18 cellular contexts compared by ENCODE assay signal in the genomic region with DNA sequence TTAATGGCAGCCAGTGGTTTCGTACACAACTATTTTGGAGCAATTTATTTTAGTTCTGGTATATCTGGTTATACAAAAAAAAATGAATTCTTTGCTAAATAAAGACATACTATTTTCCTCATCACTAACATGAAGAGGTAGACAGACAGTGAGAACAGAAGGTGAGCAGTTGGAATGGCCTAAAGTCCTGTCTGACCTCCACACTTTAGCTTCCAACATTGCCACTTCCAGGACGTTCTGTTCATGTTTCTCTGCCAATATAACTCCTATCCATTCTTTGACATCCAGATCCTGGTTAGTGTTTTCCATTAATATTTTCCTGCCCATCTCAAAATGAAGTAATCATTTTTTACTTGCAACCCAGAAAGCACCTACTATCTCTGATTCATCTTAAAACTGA.
DNase-seq lines count a peak whose midpoint lies in the region; ATAC-seq and TF ChIP-seq lines count a peak whose summit lies in the region.
"Had no signal": no experiment of that assay in that cellular context is flagged by ENCODE, and none has a peak within 500 bp of the region (broad histone marks: within the 10 kb centered on the region; RNA-seq: fewer than 3 reads in every experiment).

No MANE protein-coding gene starts in this region.

- H4K8ac ChIP-seq in IMR-90 (ENCODE audit: low read depth in 2 of 2, low read length in 2 of 2): no peak overlapping the region

- no peak for ATAC-seq in left cardiac atrium
- no peak for ATAC-seq in IMR-90 (ENCODE audit: low read depth)
- no peak for ATAC-seq in HG03175 (IDR thresholded peaks at IDR 0.05; ENCODE audit: unreplicated experiment)
- no peak for ATAC-seq in HG03469 (IDR thresholded peaks at IDR 0.05; ENCODE audit: unreplicated experiment)
- ATAC-seq: GM12878 had no signal

- DNase-seq in left ventricle myocardium inferior: no peak
- DNase-seq in left cardiac atrium: no peak
- DNase-seq in IMR-90: no peak
- peak; percentile 66 for DNase-seq in cerebellar cortex (ENCODE audit: low spot score)
- DNase-seq: Calu3; CD4-positive, alpha-beta T cell; COR-L47; DMS53; DMS79 treated with DMSO at 0.1 percent for 48 hours; GM23248; H7; HCEC 1CT had no signal

- H3K79me1 ChIP-seq in IMR-90 (ENCODE audit: low read depth in 1 of 2, low read length in 2 of 2): no peaks in the 10 kb centered on the region

- H4K91ac ChIP-seq in IMR-90 (ENCODE audit: insufficient read depth, low read depth, low read length): peak overlapping the region; percentile 11; the same call in 1 of the 2 replicates

- no peak overlapping the region for H3K4me3 ChIP-seq in left ventricle myocardium inferior
- no peak overlapping the region for H3K4me3 ChIP-seq in IMR-90 (ENCODE audit: insufficient read depth, low read depth, low read length)
- H3K4me3 ChIP-seq: BLaER1, GM12878, GM23248 had no signal

- no peak overlapping the region; the same call in 1 of the 2 replicates for H3K4ac ChIP-seq in IMR-90 (ENCODE audit: low read depth, low read length)

- H3K27me3 ChIP-seq in left ventricle myocardium inferior (ENCODE audit: low read depth): no peaks in the 10 kb centered on the region
- H3K27me3 ChIP-seq in IMR-90 (ENCODE audit: control insufficient read depth, insufficient read depth, low read length): no peaks in the 10 kb centered on the region
- H3K27me3 ChIP-seq: BLaER1 had no signal

- H3K4me2 ChIP-seq in IMR-90 (ENCODE audit: low read depth, low read length): no peak overlapping the region
- H3K4me2 ChIP-seq: BLaER1 had no signal

- H3K27ac ChIP-seq in left ventricle myocardium inferior (replicated peaks) (peak overlapping the region; percentile 22), IMR-90 (ENCODE audit: insufficient read depth, low read length) (no peak overlapping the region)
- H3K27ac ChIP-seq: 22Rv1, BLaER1, C4-2B, GM23248 had no signal

- TF ChIP-seq POLR2A in IMR-90 (IDR thresholded peaks at IDR 0.05; ENCODE audit: low read depth, low read length): no peak

- H2BK20ac ChIP-seq in IMR-90 (ENCODE audit: low read depth, low read length): 0 out of 2 replicates have a peak overlapping the region, but pooled peaks have one; percentile 8

- H3K23ac ChIP-seq in IMR-90 (ENCODE audit: low read depth, low read length): no peak overlapping the region

- no peak overlapping the region for H2BK5ac ChIP-seq in IMR-90 (ENCODE audit: low read depth, low read length, poor library complexity, severe bottlenecking)

- H2BK120ac ChIP-seq in IMR-90 (ENCODE audit: low read depth, low read length): no peak overlapping the region

- in situ Hi-C loops in IMR-90 (cut with MboI; ENCODE audit: low sequenced_read_pairs): loop anchor here (10.0 kb wide), 1 partner anchor 656 kb away; no protein-coding TSS in a partner anchor

- H3K36me3 ChIP-seq in left ventricle myocardium inferior (no peaks in the 10 kb centered on the region), IMR-90 (ENCODE audit: control insufficient read depth, insufficient read depth, low read length) (no peaks in the 10 kb centered on the region)
- H3K36me3 ChIP-seq: BLaER1 had no signal

- no peak overlapping the region for H3K14ac ChIP-seq in IMR-90 (replicated peaks; ENCODE audit: low read depth, low read length)

- H2BK15ac ChIP-seq in IMR-90 (ENCODE audit: low read depth, low read length): 0 out of 3 replicates have a peak overlapping the region, but pooled peaks have one; percentile 27

- BruUV-seq in IMR-90 (replicated peaks; lab: Mats Ljungman, UMichigan): no TSS peak

- peaks cover 37% of the 10 kb centered on the region for H3K4me1 ChIP-seq in left ventricle myocardium inferior
- peaks cover 2% of the 10 kb centered on the region; the same call in 1 of the 2 replicates for H3K4me1 ChIP-seq in IMR-90 (ENCODE audit: control insufficient read depth, insufficient read depth, low read length)

- no peaks in the 10 kb centered on the region for H4K20me1 ChIP-seq in IMR-90 (ENCODE audit: insufficient read depth, low read length)
- H4K20me1 ChIP-seq: BLaER1 had no signal

- dilution Hi-C loops in IMR-90 (cut with HindIII; ENCODE audit: low sequenced_read_pairs, unreplicated experiment): no loop called here

- H2AK9ac ChIP-seq in IMR-90 (replicated peaks; ENCODE audit: low read depth, low read length, poor library complexity): no peak overlapping the region

- intact Hi-C loops in left ventricle myocardium inferior (cut with micrococcal nuclease): loop anchor here (10.0 kb wide), 2 partner anchors 196 to 386 kb away; no protein-coding TSS in a partner anchor
- intact Hi-C loops in left cardiac atrium (cut with DNase I): loop anchor here (10.0 kb wide), 2 partner anchors 86 to 396 kb away; a partner anchor contains a TSS
- intact Hi-C loops in IMR-90 (cut with micrococcal nuclease): loop anchor here (10.0 kb wide), 1 partner anchor 216 kb away; no protein-coding TSS in a partner anchor

- no peak overlapping the region for H3K56ac ChIP-seq in IMR-90 (ENCODE audit: extremely low read depth, insufficient read depth, low read length)

- POLR2A ChIA-PET in IMR-90 (lab: Charles Lee; ENCODE audit: unreplicated experiment): interaction anchor here (0.6 kb wide), 1 partner anchor 109 kb away, joined by 3 read pairs; no protein-coding TSS in a partner anchor

- TF ChIP-seq CTCF in left ventricle myocardium inferior (IDR thresholded peaks at IDR 0.05; ENCODE audit: borderline replicate concordance) (no peak), IMR-90 (conservative IDR thresholded peaks at IDR 0.05; ENCODE audit: low read depth, low read length) (no peak)

- no peaks in the 10 kb centered on the region for H3K9me3 ChIP-seq in left ventricle myocardium inferior (replicated peaks)
- no peaks in the 10 kb centered on the region for H3K9me3 ChIP-seq in IMR-90 (ENCODE audit: control insufficient read depth, insufficient read depth, low read length)
- H3K9me3 ChIP-seq: BLaER1 had no signal

- no peak overlapping the region for H3K9ac ChIP-seq in IMR-90 (ENCODE audit: low read depth, low read length)
- H3K9ac ChIP-seq: BLaER1, GM23248 had no signal

- CTCF ChIA-PET in IMR-90 (lab: Yijun Ruan, JAX): interaction anchor here (1.5 to 3.1 kb wide), 2 partner anchors 9 to 10 kb away, joined by 5 to 27 read pairs; no protein-coding TSS in a partner anchor

- 86% methylated on average over 1 of the region's 2 CpGs; no CpG with 5 or more reads in 1 of the 2 experiments for WGBS in IMR-90 (ENCODE audit: extremely low coverage in 2 of 2, insufficient read length in 1 of 2), 2 experiments

- H2AK5ac ChIP-seq in IMR-90 (ENCODE audit: low read depth, low read length): no peak overlapping the region

- no peak overlapping the region for H2AFZ ChIP-seq in IMR-90 (replicated peaks; ENCODE audit: low read length, poor library complexity)
- H2AFZ ChIP-seq: GM23248 had no signal

- no peak for TF ChIP-seq RAD21 in IMR-90 (IDR thresholded peaks at IDR 0.05; ENCODE audit: low read length)

- no peak overlapping the region for H4K5ac ChIP-seq in IMR-90 (ENCODE audit: low read depth, low read length)

- H3K9me1 ChIP-seq in IMR-90 (ENCODE audit: insufficient read depth, low read length): peaks cover 3% of the 10 kb centered on the region; the same call in 1 of the 2 replicates

- H3K18ac ChIP-seq in IMR-90 (ENCODE audit: low read depth, low read length): peak overlapping the region; percentile 80; the same call in 1 of the 2 replicates

TF ChIP-seq in IMR-90, 13 proteins besides CTCF, POLR2A, EP300 and RAD21:
- no peak for TF ChIP-seq RFX5 (IDR thresholded peaks at IDR 0.05; ENCODE audit: low read depth, low read length)
- TF ChIP-seq, protein P1, sequence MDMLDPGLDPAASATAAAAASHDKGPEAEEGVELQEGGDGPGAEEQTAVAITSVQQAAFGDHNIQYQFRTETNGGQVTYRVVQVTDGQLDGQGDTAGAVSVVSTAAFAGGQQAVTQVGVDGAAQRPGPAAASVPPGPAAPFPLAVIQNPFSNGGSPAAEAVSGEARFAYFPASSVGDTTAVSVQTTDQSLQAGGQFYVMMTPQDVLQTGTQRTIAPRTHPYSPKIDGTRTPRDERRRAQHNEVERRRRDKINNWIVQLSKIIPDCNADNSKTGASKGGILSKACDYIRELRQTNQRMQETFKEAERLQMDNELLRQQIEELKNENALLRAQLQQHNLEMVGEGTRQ (IDR thresholded peaks at IDR 0.05; ENCODE audit: low read depth, low read length): no peak
- TF ChIP-seq BHLHE40 (IDR thresholded peaks at IDR 0.05; ENCODE audit: low read depth, low read length): no peak
- TF ChIP-seq CEBPB (IDR thresholded peaks at IDR 0.05; ENCODE audit: low read depth, low read length): no peak
- TF ChIP-seq CHD1 (IDR thresholded peaks at IDR 0.05; ENCODE audit: low read depth, low read length): no peak
- no peak for TF ChIP-seq SMC3 (IDR thresholded peaks at IDR 0.05; ENCODE audit: low read depth, low read length)
- TF ChIP-seq RCOR1 (IDR thresholded peaks at IDR 0.05; ENCODE audit: insufficient replicate concordance, low read length): no peak
- TF ChIP-seq FOS (IDR thresholded peaks at IDR 0.05; ENCODE audit: low read depth, low read length): no peak
- TF ChIP-seq, protein P2, sequence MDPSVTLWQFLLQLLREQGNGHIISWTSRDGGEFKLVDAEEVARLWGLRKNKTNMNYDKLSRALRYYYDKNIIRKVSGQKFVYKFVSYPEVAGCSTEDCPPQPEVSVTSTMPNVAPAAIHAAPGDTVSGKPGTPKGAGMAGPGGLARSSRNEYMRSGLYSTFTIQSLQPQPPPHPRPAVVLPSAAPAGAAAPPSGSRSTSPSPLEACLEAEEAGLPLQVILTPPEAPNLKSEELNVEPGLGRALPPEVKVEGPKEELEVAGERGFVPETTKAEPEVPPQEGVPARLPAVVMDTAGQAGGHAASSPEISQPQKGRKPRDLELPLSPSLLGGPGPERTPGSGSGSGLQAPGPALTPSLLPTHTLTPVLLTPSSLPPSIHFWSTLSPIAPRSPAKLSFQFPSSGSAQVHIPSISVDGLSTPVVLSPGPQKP (IDR thresholded peaks at IDR 0.05; ENCODE audit: borderline replicate concordance, low read depth, low read length): no peak
- no peak for TF ChIP-seq MAFK (IDR thresholded peaks at IDR 0.05; ENCODE audit: low read depth, low read length)
- no peak for TF ChIP-seq NFE2L2 (IDR thresholded peaks at IDR 0.05; ENCODE audit: low read depth, low read length)
- TF ChIP-seq MXI1 (IDR thresholded peaks at IDR 0.05; ENCODE audit: borderline replicate concordance, low read depth, low read length): no peak
- TF ChIP-seq MAZ (IDR thresholded peaks at IDR 0.05; ENCODE audit: borderline replicate concordance, low read depth, low read length): no peak
